In genomic region chr11:111459506-111460270, GRCh38 we compare ENCODE assay signal across 33 cellular contexts. TPM values are rescaled to one million over a fixed set of nuclear protein-coding genes. Genes with fewer than 3 reads are reported as not detected.
DNase-seq lines count a peak whose midpoint lies in the region; ATAC-seq and TF ChIP-seq lines count a peak whose summit lies in the region.
"Had no signal": no experiment of that assay in that cellular context is flagged by ENCODE, and none has a peak within 500 bp of the region (broad histone marks: within the 10 kb centered on the region; RNA-seq: fewer than 3 reads in every experiment).

No MANE protein-coding gene starts in this region.

- intact Hi-C loops in mucosa of descending colon (cut with DNase I, micrococcal nuclease): no loop called here

- H3K9me3 ChIP-seq in mucosa of descending colon: no peaks in the 10 kb centered on the region
- H3K9me3 ChIP-seq: A549, BLaER1, body of pancreas, gastroesophageal sphincter, left ventricle myocardium inferior, SJSA1, thoracic aorta, uterus had no signal

- no peak overlapping the region for H3K27ac ChIP-seq in brain microvascular endothelial cell
- H3K27ac ChIP-seq: A549, BLaER1, body of pancreas, gastroesophageal sphincter, hepatocyte, KMS-11, left ventricle myocardium inferior, SJSA1, thoracic aorta, uterus had no signal

- CTCF ChIA-PET in activated CD8-positive, alpha-beta memory T cell treated with anti-CD3 and anti-CD28 coated beads, Interleukin-2, amount 10 ng/mL, durations not matched to agents 7 days and 5 days (lab: Charles Lee): interaction anchor here (0.8 kb wide), 1 partner anchor 72 kb away, joined by 3 read pairs; no protein-coding TSS in a partner anchor

- H3K36me3 ChIP-seq in brain microvascular endothelial cell (replicated peaks) (no peaks in the 10 kb centered on the region), mucosa of descending colon (ENCODE audit: low read depth) (no peaks in the 10 kb centered on the region)
- H3K36me3 ChIP-seq: BLaER1, gastroesophageal sphincter, left ventricle myocardium inferior, SJSA1, thoracic aorta, uterus had no signal

- no peaks in the 10 kb centered on the region for H3K27me3 ChIP-seq in brain microvascular endothelial cell (replicated peaks)
- H3K27me3 ChIP-seq: BLaER1, body of pancreas, SJSA1, uterus had no signal

- peak; percentile 31 for DNase-seq in activated CD8-positive, alpha-beta memory T cell treated with anti-CD3 and anti-CD28 coated beads, Interleukin-2, amount 10 ng/mL, durations not matched to agents 7 days and 5 days
- DNase-seq in activated CD8-positive, alpha-beta memory T cell treated with anti-CD3 and anti-CD28 coated beads, Interleukin-2, amount 50 U/mL, for 4 hours: no peak
- DNase-seq in brain microvascular endothelial cell (no peak), iPS-NIHi11 (ENCODE audit: low spot score) (peak; percentile 37), NCI-H1105 treated with DMSO at 0.1 percent for 48 hours (lab: John Stamatoyannopoulos, UW) (no peak), hippocampal formation (lab: John Stamatoyannopoulos, UW) (no peak), H4 (ENCODE audit: low spot score) (no peak), mucosa of descending colon (no peak)
- DNase-seq: activated CD4-positive, CD25-positive, alpha-beta regulatory T cell treated with anti-CD3 and anti-CD28 coated beads, Interleukin-2, amount 50 U/mL, for 72 hours; activated naive CD8-positive, alpha-beta T cell treated with anti-CD3 and anti-CD28 coated beads, Interleukin-2, amount 50 U/mL, for 24 hours; activated T-cell treated with anti-CD3 and anti-CD28 coated beads, Interleukin-2, amount 50 U/mL, for 48 hours; body of pancreas; COR-L47; effector CD8-positive, alpha-beta T cell; left ventricle myocardium inferior; NCI-H1436 treated with DMSO at 0.1 percent for 48 hours; NCI-H2107; NCI-H774; nucleus accumbens; RPMI8226; T-helper 1 cell; uterus had no signal

- in situ Hi-C loops in brain microvascular endothelial cell (cut with HindIII; ENCODE audit: low pct_ligation_motif_present, low sequenced_read_pairs): no loop called here

- no peaks in the 10 kb centered on the region for H3K4me1 Mint-ChIP-seq in activated CD8-positive, alpha-beta memory T cell treated with anti-CD3 and anti-CD28 coated beads, Interleukin-2, amount 10 ng/mL, durations not matched to agents 7 days and 5 days

- H3K4me3 Mint-ChIP-seq in activated CD8-positive, alpha-beta memory T cell treated with anti-CD3 and anti-CD28 coated beads, Interleukin-2, amount 10 ng/mL, durations not matched to agents 7 days and 5 days: no peak overlapping the region
- H3K4me3 Mint-ChIP-seq: activated naive CD8-positive, alpha-beta T cell treated with anti-CD3 and anti-CD28 coated beads, Interleukin-2, amount 50 U/mL, for 24 hours; stimulated activated naive CD8-positive, alpha-beta T cell treated with anti-CD3 and anti-CD28 coated beads, Interleukin-15, Interleukin-2, amounts not matched to agents 100 ng/mL and 50 ng/mL, for 24 hours had no signal

- H3K4me1 ChIP-seq in mucosa of descending colon (ENCODE audit: low read depth): no peaks in the 10 kb centered on the region
- H3K4me1 ChIP-seq: A549, BLaER1, body of pancreas, gastroesophageal sphincter, left ventricle myocardium inferior, uterus had no signal

- H3K4me3 ChIP-seq in brain microvascular endothelial cell (ENCODE audit: low read depth, low read length): no peak overlapping the region
- H3K4me3 ChIP-seq in mucosa of descending colon: no peak overlapping the region
- H3K4me3 ChIP-seq: A549, BLaER1, body of pancreas, gastroesophageal sphincter, hepatocyte, left ventricle myocardium inferior, SJSA1, thoracic aorta, uterus had no signal

- no peaks in the 10 kb centered on the region for H3K36me3 Mint-ChIP-seq in activated CD8-positive, alpha-beta memory T cell treated with anti-CD3 and anti-CD28 coated beads, Interleukin-2, amount 10 ng/mL, durations not matched to agents 7 days and 5 days

- no peak overlapping the region for H3K27ac Mint-ChIP-seq in activated CD8-positive, alpha-beta memory T cell treated with anti-CD3 and anti-CD28 coated beads, Interleukin-2, amount 10 ng/mL, durations not matched to agents 7 days and 5 days
- H3K27ac Mint-ChIP-seq: activated naive CD8-positive, alpha-beta T cell treated with anti-CD3 and anti-CD28 coated beads, Interleukin-2, amount 50 U/mL, for 24 hours; stimulated activated naive CD8-positive, alpha-beta T cell treated with anti-CD3 and anti-CD28 coated beads, Interleukin-15, Interleukin-2, amounts not matched to agents 100 ng/mL and 50 ng/mL, for 24 hours had no signal

- H3K27me3 Mint-ChIP-seq in activated CD8-positive, alpha-beta memory T cell treated with anti-CD3 and anti-CD28 coated beads, Interleukin-2, amount 10 ng/mL, durations not matched to agents 7 days and 5 days: peaks cover 26% of the 10 kb centered on the region

- no peak for ATAC-seq in activated CD8-positive, alpha-beta memory T cell treated with anti-CD3 and anti-CD28 coated beads, Interleukin-2, amount 10 ng/mL, durations not matched to agents 7 days and 5 days
- no peak for ATAC-seq in mucosa of descending colon
- ATAC-seq: activated naive CD8-positive, alpha-beta T cell treated with anti-CD3 and anti-CD28 coated beads, Interleukin-2, amount 50 U/mL, for 24 hours; body of pancreas; gastroesophageal sphincter had no signal

- no peaks in the 10 kb centered on the region for H3K9me3 Mint-ChIP-seq in activated CD8-positive, alpha-beta memory T cell treated with anti-CD3 and anti-CD28 coated beads, Interleukin-2, amount 10 ng/mL, durations not matched to agents 7 days and 5 days (ENCODE audit: low read depth)
- H3K9me3 Mint-ChIP-seq: activated naive CD8-positive, alpha-beta T cell treated with anti-CD3 and anti-CD28 coated beads, Interleukin-2, amount 50 U/mL, for 24 hours; stimulated activated naive CD8-positive, alpha-beta T cell treated with anti-CD3 and anti-CD28 coated beads, Interleukin-15, Interleukin-2, amounts not matched to agents 100 ng/mL and 50 ng/mL, for 24 hours had no signal

- TF ChIP-seq CTCF in brain microvascular endothelial cell (IDR thresholded peaks at IDR 0.05; ENCODE audit: low read depth, low read length, missing control alignments) (peak; percentile 31), mucosa of descending colon (IDR thresholded peaks at IDR 0.05) (no peak)

RNA-seq across cellular contexts. Expression of gene BTG4, which starts 52.5 kb away (rescaled TPM):
- total RNA-seq in activated CD8-positive, alpha-beta memory T cell treated with anti-CD3 and anti-CD28 coated beads, Interleukin-2, amount 10 ng/mL, durations not matched to agents 7 days and 5 days: under 1 TPM in 1 of 2 experiments, not detected in 1; 0.30 TPM
- 0.15 TPM in 1 of 2 replicates, not detected in the other for total RNA-seq in H4 (2014; rRNA removed; shearing (Covaris generic))
- total RNA-seq in mucosa of descending colon: not detected
- total RNA-seq: activated CD8-positive, alpha-beta memory T cell treated with anti-CD3 and anti-CD28 coated beads for 36 hours; body of pancreas; cerebellum; gastroesophageal sphincter; hepatocyte; left ventricle myocardium inferior; mesenteric fat pad; SJSA1; thoracic aorta; uterus had no signal

RNA-seq across cellular contexts. Expression of gene HOATZ, which starts 54.9 kb away (rescaled TPM):
- total RNA-seq in activated CD8-positive, alpha-beta memory T cell treated with anti-CD3 and anti-CD28 coated beads, Interleukin-2, amount 10 ng/mL, durations not matched to agents 7 days and 5 days: not detected
- total RNA-seq in H4 (2014; rRNA removed; shearing (Covaris generic)): not detected in 2 replicates
- total RNA-seq in mucosa of descending colon: not detected
- total RNA-seq: activated CD8-positive, alpha-beta memory T cell treated with anti-CD3 and anti-CD28 coated beads for 36 hours; body of pancreas; cerebellum; gastroesophageal sphincter; hepatocyte; left ventricle myocardium inferior; mesenteric fat pad; SJSA1; thoracic aorta had no signal

Comparison
In these comparisons a context has a peak if more than half of its experiments do, and no peak if none do; other contexts are left out.
1. DNase-seq: peak in activated CD8-positive, alpha-beta memory T cell treated with anti-CD3 and anti-CD28 coated beads, Interleukin-2, amount 10 ng/mL, durations not matched to agents 7 days and 5 days (single experiment) and iPS-NIHi11 (single experiment); none in activated CD8-positive, alpha-beta memory T cell treated with anti-CD3 and anti-CD28 coated beads, Interleukin-2, amount 50 U/mL, for 4 hours (single experiment), brain microvascular endothelial cell (single experiment), NCI-H1105 treated with DMSO at 0.1 percent for 48 hours (single experiment), hippocampal formation (0 of 2), H4 (single experiment) and mucosa of descending colon (0 of 3).